6 cellular contexts compared by ENCODE assay signal in genomic region chr12:57743769-57744168, GRCh38. TPM values are rescaled to one million over a fixed set of nuclear protein-coding genes. Genes with fewer than 3 reads are reported as not detected.
A peak's percentile ranks its signal among the peaks of the same experiment; 100 is the strongest.
DNase-seq lines count a peak whose midpoint lies in the region; ATAC-seq and TF ChIP-seq lines count a peak whose summit lies in the region.

No MANE protein-coding gene starts in this region.

- peaks cover 15% of the 10 kb centered on the region for H3K36me3 ChIP-seq in CD4-positive, CD25-positive, alpha-beta regulatory T cell (ENCODE audit: control insufficient read depth, insufficient read depth, low read length)
- H3K36me3 ChIP-seq in OCI-LY1 (ENCODE audit: insufficient read depth, low read length) = peaks cover 28% of the 10 kb centered on the region
- H3K36me3 ChIP-seq in hepatocyte (replicated peaks; ENCODE audit: insufficient read depth, low read depth) = peaks cover 3% of the 10 kb centered on the region

- H3K4me3 Mint-ChIP-seq in CD4-positive, CD25-positive, alpha-beta regulatory T cell = peak overlapping the region; percentile 86 to 93 (median 92)

- peaks cover 64% of the 10 kb centered on the region for H3K4me1 ChIP-seq in CD4-positive, CD25-positive, alpha-beta regulatory T cell (ENCODE audit: control insufficient read depth, insufficient read depth, low read length, poor library complexity, severe bottlenecking)
- H3K4me1 ChIP-seq in OCI-LY1 (ENCODE audit: insufficient read depth, low read length, severe bottlenecking) = peaks cover 57% of the 10 kb centered on the region
- peaks cover 4% of the 10 kb centered on the region for H3K4me1 ChIP-seq in hepatocyte (ENCODE audit: insufficient read depth)

- H3K27me3 Mint-ChIP-seq in CD4-positive, CD25-positive, alpha-beta regulatory T cell = no peaks in the 10 kb centered on the region

- peak overlapping the region; percentile 5; the same call in 1 of the 2 replicates for H2AFZ ChIP-seq in OCI-LY1 (ENCODE audit: low read length)
- H2AFZ ChIP-seq in hepatocyte = no peak overlapping the region

- 94% methylated on average over 2 of the region's 2 CpGs for WGBS in hepatocyte (ENCODE audit: low lambda C conversion rate, missing lambda C conversion rate)

- H3K4me2 ChIP-seq in OCI-LY1 (ENCODE audit: low read length) (peak overlapping the region; percentile 79), hepatocyte (peak overlapping the region; percentile 58)

- TF ChIP-seq POLR2A in GM18505 (IDR thresholded peaks at IDR 0.05; ENCODE audit: borderline replicate concordance, extremely low read depth, insufficient read depth, insufficient read length) = no peak

- H3K4me1 Mint-ChIP-seq in CD4-positive, CD25-positive, alpha-beta regulatory T cell = peaks cover 0 to 67% (median 38%) of the 10 kb centered on the region in 4 donors

- peaks cover 0 to 2% (median 0%) of the 10 kb centered on the region in 7 donors for H3K9me3 Mint-ChIP-seq in CD4-positive, CD25-positive, alpha-beta regulatory T cell

- no peaks in the 10 kb centered on the region for H4K20me1 ChIP-seq in OCI-LY1 (ENCODE audit: insufficient read depth, low read length)
- H4K20me1 ChIP-seq in hepatocyte (ENCODE audit: insufficient read depth, poor library complexity, severe bottlenecking) = no peaks in the 10 kb centered on the region

- peak overlapping the region; percentile 84 for H3K4me3 ChIP-seq in CD4-positive, CD25-positive, alpha-beta regulatory T cell (ENCODE audit: low read depth, low read length)
- H3K4me3 ChIP-seq in OCI-LY1 (ENCODE audit: low read depth, low read length, poor library complexity, severe bottlenecking) = peak overlapping the region; percentile 72
- no peak overlapping the region for H3K4me3 ChIP-seq in hepatocyte

- H3K9ac ChIP-seq in OCI-LY1 (ENCODE audit: low read length) = peak overlapping the region; percentile 83

- no peak for ATAC-seq in CD4-positive, CD25-positive, alpha-beta regulatory T cell (ENCODE audit: low read depth in 2 of 2)
- no peak for ATAC-seq in GM18505 (IDR thresholded peaks at IDR 0.05; ENCODE audit: unreplicated experiment)
- ATAC-seq in GM18858 (IDR thresholded peaks at IDR 0.05; ENCODE audit: unreplicated experiment) = no peak

- no peak for DNase-seq in CD4-positive, CD25-positive, alpha-beta regulatory T cell
- DNase-seq in hepatocyte (ENCODE audit: low spot score) (no peak), midbrain (lab: John Stamatoyannopoulos, UW) (no peak)

- no peaks in the 10 kb centered on the region; the same call in 1 of the 2 replicates for H3F3A ChIP-seq in OCI-LY1 (ENCODE audit: insufficient read depth, low read length)

- no peaks in the 10 kb centered on the region for H3K27me3 ChIP-seq in CD4-positive, CD25-positive, alpha-beta regulatory T cell (ENCODE audit: control insufficient read depth, insufficient read depth, low read length)
- H3K27me3 ChIP-seq in OCI-LY1 (ENCODE audit: insufficient read depth, low read length) = no peaks in the 10 kb centered on the region
- H3K27me3 ChIP-seq in hepatocyte = peaks cover 47% of the 10 kb centered on the region

- H3K9me2 ChIP-seq in OCI-LY1 (ENCODE audit: low read depth, low read length) (no peaks in the 10 kb centered on the region), hepatocyte (replicated peaks; ENCODE audit: insufficient read depth) (no peaks in the 10 kb centered on the region)

- TF ChIP-seq CTCF in OCI-LY1 (IDR thresholded peaks at IDR 0.05; ENCODE audit: low read length) (no peak), hepatocyte (IDR thresholded peaks at IDR 0.05; ENCODE audit: poor library complexity) (no peak)

- no peaks in the 10 kb centered on the region for H3K9me3 ChIP-seq in CD4-positive, CD25-positive, alpha-beta regulatory T cell (ENCODE audit: control insufficient read depth in 2 of 2, low read length in 2 of 2)
- H3K9me3 ChIP-seq in OCI-LY1 (ENCODE audit: low read length) (no peaks in the 10 kb centered on the region), hepatocyte (ENCODE audit: low read depth) (no peaks in the 10 kb centered on the region)

- peaks cover 14% of the 10 kb centered on the region for H3K36me3 Mint-ChIP-seq in CD4-positive, CD25-positive, alpha-beta regulatory T cell

- H3K79me2 ChIP-seq in OCI-LY1 (ENCODE audit: insufficient read depth, low read length) (no peaks in the 10 kb centered on the region), hepatocyte (peaks cover 4% of the 10 kb centered on the region)

- H3K27ac ChIP-seq in CD4-positive, CD25-positive, alpha-beta regulatory T cell (ENCODE audit: insufficient read depth, low read length, poor library complexity, severe bottlenecking) = peak overlapping the region; percentile 93
- H3K27ac ChIP-seq in OCI-LY1 (ENCODE audit: low read depth, low read length, poor library complexity, severe bottlenecking) (peak overlapping the region; percentile 64), hepatocyte (no peak overlapping the region)

- H3K27ac Mint-ChIP-seq in CD4-positive, CD25-positive, alpha-beta regulatory T cell = peak overlapping the region in 2 of 3 donors; percentile 97

RNA-seq across cellular contexts. Expression of gene TSPAN31, which starts 1.1 kb away (rescaled TPM):
- total RNA-seq in CD4-positive, CD25-positive, alpha-beta regulatory T cell = 8.7 TPM
- polyA plus RNA-seq in CD4-positive, CD25-positive, alpha-beta regulatory T cell = 10 to 100 TPM; 38.4 to 48.9 (median 39.6) TPM
- 77.6 and 81.3 TPM in 2 replicates for total RNA-seq in hepatocyte
- 54.9 and 69.2 TPM in 2 replicates for polyA plus RNA-seq in hepatocyte

RNA-seq across cellular contexts. Expression of gene AGAP2, which starts 5.2 kb away (rescaled TPM):
- 60.3 TPM for total RNA-seq in CD4-positive, CD25-positive, alpha-beta regulatory T cell
- 1 to 10 TPM; 4.4 to 7.7 (median 5.6) TPM for polyA plus RNA-seq in CD4-positive, CD25-positive, alpha-beta regulatory T cell
- total RNA-seq in hepatocyte = 0.33 and 0.76 TPM in 2 replicates
- 0.04 TPM in 2 replicates for polyA plus RNA-seq in hepatocyte

RNA-seq across cellular contexts. Expression of gene CDK4, which starts 8.3 kb away (rescaled TPM):
- 17.5 TPM for total RNA-seq in CD4-positive, CD25-positive, alpha-beta regulatory T cell
- polyA plus RNA-seq in CD4-positive, CD25-positive, alpha-beta regulatory T cell = 10 to 100 TPM; 62.2 to 90.3 (median 69.7) TPM
- 306 and 339 TPM in 2 replicates for total RNA-seq in hepatocyte
- 308 and 315 TPM in 2 replicates for polyA plus RNA-seq in hepatocyte

RNA-seq across cellular contexts. Expression of gene MARCHF9, which starts 11.1 kb away (rescaled TPM):
- total RNA-seq in CD4-positive, CD25-positive, alpha-beta regulatory T cell = 35.4 TPM
- polyA plus RNA-seq in CD4-positive, CD25-positive, alpha-beta regulatory T cell = 1 to 10 TPM; 2.2 to 4.5 (median 3.8) TPM
- total RNA-seq in hepatocyte = 14.6 and 16.9 TPM in 2 replicates
- polyA plus RNA-seq in hepatocyte = 13.6 and 14.8 TPM in 2 replicates

RNA-seq across cellular contexts. Expression of gene CYP27B1, which starts 23.1 kb away (rescaled TPM):
- not detected for total RNA-seq in CD4-positive, CD25-positive, alpha-beta regulatory T cell
- under 1 TPM in 2 of 4 donors, not detected in 2; 0.14 to 0.26 TPM for polyA plus RNA-seq in CD4-positive, CD25-positive, alpha-beta regulatory T cell
- total RNA-seq in hepatocyte = 0.23 and 2.9 TPM in 2 replicates
- polyA plus RNA-seq in hepatocyte = 0.89 and 2.3 TPM in 2 replicates

Comparison
In these comparisons a context has a peak if more than half of its experiments do, and no peak if none do; other contexts are left out.
1. RNA of gene AGAP2, which starts 5.2 kb away (total RNA-seq): 60.3 TPM in CD4-positive, CD25-positive, alpha-beta regulatory T cell (single experiment); 0.33 to 0.76 TPM in hepatocyte; every median in the first group is over 10 times any median in the second.
2. RNA of gene CDK4, which starts 8.3 kb away (total RNA-seq): 306 to 339 TPM in hepatocyte; 17.5 TPM in CD4-positive, CD25-positive, alpha-beta regulatory T cell (single experiment); every median in the first group is over 10 times any median in the second.